Comparison of ENCODE assay signal across 8 cellular contexts in the genomic region with DNA sequence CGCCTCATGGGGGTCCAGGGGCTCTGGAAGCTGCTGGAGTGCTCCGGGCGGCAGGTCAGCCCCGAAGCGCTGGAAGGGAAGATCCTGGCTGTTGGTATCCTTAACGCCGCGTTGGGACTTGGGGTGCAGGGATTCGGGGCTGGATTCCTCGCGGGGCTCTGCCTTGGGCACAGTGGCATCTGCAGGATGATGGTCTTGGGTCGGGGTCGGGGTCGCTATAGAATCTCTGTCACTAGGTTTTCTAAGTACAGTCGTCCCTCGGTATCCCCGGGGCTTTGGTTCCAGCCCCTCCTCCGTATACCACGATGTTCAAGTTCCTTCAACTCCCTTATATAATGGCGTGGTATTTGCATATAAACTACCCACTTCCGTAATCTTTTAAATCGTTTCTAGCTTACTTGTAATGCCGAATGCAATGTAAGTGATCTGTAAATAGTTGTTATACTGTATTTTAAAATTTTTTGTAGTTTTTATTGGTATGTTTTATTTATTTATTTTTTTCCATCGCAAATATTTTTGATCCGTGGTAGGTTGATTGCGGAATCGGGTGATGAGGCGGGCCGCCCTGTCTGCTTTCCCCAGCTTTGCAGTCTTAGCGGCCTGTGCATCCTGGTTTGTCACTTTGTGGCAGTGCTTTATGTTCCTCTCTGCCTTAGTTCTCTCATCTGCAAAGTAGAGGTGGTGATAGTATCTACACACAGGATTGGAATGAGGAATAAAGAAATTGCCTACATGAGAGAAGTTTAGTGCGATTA. TPM values are rescaled to one million over a fixed set of nuclear protein-coding genes. Genes with fewer than 3 reads are reported as not detected.
DNase-seq lines count a peak whose midpoint lies in the region; ATAC-seq and TF ChIP-seq lines count a peak whose summit lies in the region.

No MANE protein-coding gene starts in this region.

- CTCF ChIA-PET in WTC11 (lab: Charles Lee): interaction anchor here (0.6 to 2.5 kb wide), 5 partner anchors 24 to 253 kb away, joined by 4 to 17 read pairs (median 15); a partner anchor contains a TSS

- H3K9me3 ChIP-seq in right lobe of liver: no peaks in the 10 kb centered on the region

- H3K4me3 Mint-ChIP-seq in WTC11: peak overlapping the region; percentile 95

- no peak for TF ChIP-seq POLR2A in right lobe of liver (IDR thresholded peaks at IDR 0.05)

- ATAC-seq in HG02763 (IDR thresholded peaks at IDR 0.05; ENCODE audit: unreplicated experiment) (peak; percentile 32), WTC11 (peak; percentile 37), right lobe of liver (peak; percentile 38 to 50 (median 46))

- no peaks in the 10 kb centered on the region for H3K27me3 ChIP-seq in right lobe of liver

- peaks cover 0 to 20% (median 7%) of the 10 kb centered on the region in 4 donors for H3K4me1 ChIP-seq in right lobe of liver

- intact Hi-C loops in right lobe of liver (cut with DNase I): loop anchor here in 1 of 2 donors (10.0 kb wide), 1 partner anchor 262 kb away; no protein-coding TSS in a partner anchor

- H3K27me3 Mint-ChIP-seq in WTC11 (ENCODE audit: low read depth): no peaks in the 10 kb centered on the region

- POLR2A ChIA-PET in WTC11 (lab: Charles Lee): interaction anchor here (1.5 to 2.4 kb wide), 3 partner anchors 46 to 250 kb away, joined by 3 to 15 read pairs (median 5); a partner anchor contains a TSS

- peaks cover 12% of the 10 kb centered on the region for H3K4me1 Mint-ChIP-seq in WTC11

- H3K27ac Mint-ChIP-seq in WTC11: peak overlapping the region; percentile 95

- H3K36me3 ChIP-seq in right lobe of liver: no peaks in the 10 kb centered on the region

- no peak for TF ChIP-seq CTCF in WTC11 (IDR thresholded peaks at IDR 0.05)
- no peak for TF ChIP-seq CTCF in coronary artery (IDR thresholded peaks at IDR 0.05)
- no peak for TF ChIP-seq CTCF in right lobe of liver (IDR thresholded peaks at IDR 0.05)

- no peaks in the 10 kb centered on the region for H3K36me3 Mint-ChIP-seq in WTC11

- H3K27ac ChIP-seq in coronary artery (peak overlapping the region; percentile 97 to 98), right lobe of liver (peak overlapping the region; percentile 84 to 97 (median 94))

- H3K9me3 Mint-ChIP-seq in WTC11: no peaks in the 10 kb centered on the region

- peak overlapping the region; percentile 93 for H3K4me3 ChIP-seq in coronary artery
- H3K4me3 ChIP-seq in right lobe of liver: peak overlapping the region; percentile 78 to 93 (median 90)

- 0% methylated on average over 20 of the region's 31 CpGs for WGBS in right lobe of liver (ENCODE audit: insufficient coverage, low coverage, low lambda C conversion rate, missing lambda C conversion rate)

- DNase-seq in NCI-H1436 (lab: John Stamatoyannopoulos, UW) (peak; percentile 39), NCI-H1436 treated with DMSO at 0.1 percent for 48 hours (lab: John Stamatoyannopoulos, UW) (no peak), NCI-H1417 (lab: John Stamatoyannopoulos, UW) (peak; percentile 55 to 81 (median 68)), WTC11 (ENCODE audit: low spot score) (peak; percentile 14), coronary artery (ENCODE audit: low spot score) (peak; percentile 76), right lobe of liver (peak; percentile 46 to 59 (median 52))
- DNase-seq in stimulated activated CD8-positive, alpha-beta memory T cell treated with anti-CD3 and anti-CD28 coated beads, Interleukin-12 subunit alpha, Interleukin-12 subunit beta, amount 100 ng/mL, for 1 hour (ENCODE audit: low read depth): peak; percentile 20

TF ChIP-seq in WTC11, 78 proteins besides CTCF, POLR2A, EP300 and RAD21 (continues in another document):
- TF ChIP-seq, protein P1, sequence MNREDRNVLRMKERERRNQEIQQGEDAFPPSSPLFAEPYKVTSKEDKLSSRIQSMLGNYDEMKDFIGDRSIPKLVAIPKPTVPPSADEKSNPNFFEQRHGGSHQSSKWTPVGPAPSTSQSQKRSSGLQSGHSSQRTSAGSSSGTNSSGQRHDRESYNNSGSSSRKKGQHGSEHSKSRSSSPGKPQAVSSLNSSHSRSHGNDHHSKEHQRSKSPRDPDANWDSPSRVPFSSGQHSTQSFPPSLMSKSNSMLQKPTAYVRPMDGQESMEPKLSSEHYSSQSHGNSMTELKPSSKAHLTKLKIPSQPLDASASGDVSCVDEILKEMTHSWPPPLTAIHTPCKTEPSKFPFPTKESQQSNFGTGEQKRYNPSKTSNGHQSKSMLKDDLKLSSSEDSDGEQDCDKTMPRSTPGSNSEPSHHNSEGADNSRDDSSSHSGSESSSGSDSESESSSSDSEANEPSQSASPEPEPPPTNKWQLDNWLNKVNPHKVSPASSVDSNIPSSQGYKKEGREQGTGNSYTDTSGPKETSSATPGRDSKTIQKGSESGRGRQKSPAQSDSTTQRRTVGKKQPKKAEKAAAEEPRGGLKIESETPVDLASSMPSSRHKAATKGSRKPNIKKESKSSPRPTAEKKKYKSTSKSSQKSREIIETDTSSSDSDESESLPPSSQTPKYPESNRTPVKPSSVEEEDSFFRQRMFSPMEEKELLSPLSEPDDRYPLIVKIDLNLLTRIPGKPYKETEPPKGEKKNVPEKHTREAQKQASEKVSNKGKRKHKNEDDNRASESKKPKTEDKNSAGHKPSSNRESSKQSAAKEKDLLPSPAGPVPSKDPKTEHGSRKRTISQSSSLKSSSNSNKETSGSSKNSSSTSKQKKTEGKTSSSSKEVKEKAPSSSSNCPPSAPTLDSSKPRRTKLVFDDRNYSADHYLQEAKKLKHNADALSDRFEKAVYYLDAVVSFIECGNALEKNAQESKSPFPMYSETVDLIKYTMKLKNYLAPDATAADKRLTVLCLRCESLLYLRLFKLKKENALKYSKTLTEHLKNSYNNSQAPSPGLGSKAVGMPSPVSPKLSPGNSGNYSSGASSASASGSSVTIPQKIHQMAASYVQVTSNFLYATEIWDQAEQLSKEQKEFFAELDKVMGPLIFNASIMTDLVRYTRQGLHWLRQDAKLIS (CRISPR knock-in tag; IDR thresholded peaks at IDR 0.05; ENCODE audit: borderline replicate concordance): no peak
- TF ChIP-seq, protein P2, sequence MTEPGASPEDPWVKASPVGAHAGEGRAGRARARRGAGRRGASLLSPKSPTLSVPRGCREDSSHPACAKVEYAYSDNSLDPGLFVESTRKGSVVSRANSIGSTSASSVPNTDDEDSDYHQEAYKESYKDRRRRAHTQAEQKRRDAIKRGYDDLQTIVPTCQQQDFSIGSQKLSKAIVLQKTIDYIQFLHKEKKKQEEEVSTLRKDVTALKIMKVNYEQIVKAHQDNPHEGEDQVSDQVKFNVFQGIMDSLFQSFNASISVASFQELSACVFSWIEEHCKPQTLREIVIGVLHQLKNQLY (CRISPR knock-in tag; IDR thresholded peaks at IDR 0.05): no peak
- TF ChIP-seq ZNF219 (CRISPR knock-in tag; IDR thresholded peaks at IDR 0.05; ENCODE audit: borderline replicate concordance): no peak
- TF ChIP-seq, protein P3, sequence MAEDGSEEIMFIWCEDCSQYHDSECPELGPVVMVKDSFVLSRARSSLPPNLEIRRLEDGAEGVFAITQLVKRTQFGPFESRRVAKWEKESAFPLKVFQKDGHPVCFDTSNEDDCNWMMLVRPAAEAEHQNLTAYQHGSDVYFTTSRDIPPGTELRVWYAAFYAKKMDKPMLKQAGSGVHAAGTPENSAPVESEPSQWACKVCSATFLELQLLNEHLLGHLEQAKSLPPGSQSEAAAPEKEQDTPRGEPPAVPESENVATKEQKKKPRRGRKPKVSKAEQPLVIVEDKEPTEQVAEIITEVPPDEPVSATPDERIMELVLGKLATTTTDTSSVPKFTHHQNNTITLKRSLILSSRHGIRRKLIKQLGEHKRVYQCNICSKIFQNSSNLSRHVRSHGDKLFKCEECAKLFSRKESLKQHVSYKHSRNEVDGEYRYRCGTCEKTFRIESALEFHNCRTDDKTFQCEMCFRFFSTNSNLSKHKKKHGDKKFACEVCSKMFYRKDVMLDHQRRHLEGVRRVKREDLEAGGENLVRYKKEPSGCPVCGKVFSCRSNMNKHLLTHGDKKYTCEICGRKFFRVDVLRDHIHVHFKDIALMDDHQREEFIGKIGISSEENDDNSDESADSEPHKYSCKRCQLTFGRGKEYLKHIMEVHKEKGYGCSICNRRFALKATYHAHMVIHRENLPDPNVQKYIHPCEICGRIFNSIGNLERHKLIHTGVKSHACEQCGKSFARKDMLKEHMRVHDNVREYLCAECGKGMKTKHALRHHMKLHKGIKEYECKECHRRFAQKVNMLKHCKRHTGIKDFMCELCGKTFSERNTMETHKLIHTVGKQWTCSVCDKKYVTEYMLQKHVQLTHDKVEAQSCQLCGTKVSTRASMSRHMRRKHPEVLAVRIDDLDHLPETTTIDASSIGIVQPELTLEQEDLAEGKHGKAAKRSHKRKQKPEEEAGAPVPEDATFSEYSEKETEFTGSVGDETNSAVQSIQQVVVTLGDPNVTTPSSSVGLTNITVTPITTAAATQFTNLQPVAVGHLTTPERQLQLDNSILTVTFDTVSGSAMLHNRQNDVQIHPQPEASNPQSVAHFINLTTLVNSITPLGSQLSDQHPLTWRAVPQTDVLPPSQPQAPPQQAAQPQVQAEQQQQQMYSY (CRISPR knock-in tag; IDR thresholded peaks at IDR 0.05): no peak
- no peak for TF ChIP-seq FOXP1 (CRISPR knock-in tag; IDR thresholded peaks at IDR 0.05; ENCODE audit: borderline replicate concordance)
- no peak for TF ChIP-seq EMX1 (CRISPR knock-in tag; IDR thresholded peaks at IDR 0.05)
- TF ChIP-seq RELA (CRISPR knock-in tag; IDR thresholded peaks at IDR 0.05; ENCODE audit: borderline replicate concordance): no peak

RNA-seq across cellular contexts. Expression of a gene that starts 0.6 kb away (rescaled TPM):
- total RNA-seq in WTC11 (2021) (15.6 to 26.5 TPM (median 20.3 TPM) in 3 replicates), right lobe of liver (10 to 100 TPM; 21.6 to 47.4 (median 29.2) TPM)

RNA-seq across cellular contexts. Expression of a gene that starts 47.5 kb away (rescaled TPM):
- 8.9 to 10.4 TPM (median 10.2 TPM) in 3 replicates for total RNA-seq in WTC11 (2021)
- total RNA-seq in right lobe of liver: 10 to 100 TPM; 12.0 to 19.4 (median 16.8) TPM

RNA-seq across cellular contexts. Expression of a gene that starts 47.7 kb away (rescaled TPM):
- 17.2 to 21.8 TPM (median 20.8 TPM) in 3 replicates for total RNA-seq in WTC11 (2021)
- 1 to 10 TPM; 3.8 to 7.7 (median 5.3) TPM for total RNA-seq in right lobe of liver
